In the genomic region with DNA sequence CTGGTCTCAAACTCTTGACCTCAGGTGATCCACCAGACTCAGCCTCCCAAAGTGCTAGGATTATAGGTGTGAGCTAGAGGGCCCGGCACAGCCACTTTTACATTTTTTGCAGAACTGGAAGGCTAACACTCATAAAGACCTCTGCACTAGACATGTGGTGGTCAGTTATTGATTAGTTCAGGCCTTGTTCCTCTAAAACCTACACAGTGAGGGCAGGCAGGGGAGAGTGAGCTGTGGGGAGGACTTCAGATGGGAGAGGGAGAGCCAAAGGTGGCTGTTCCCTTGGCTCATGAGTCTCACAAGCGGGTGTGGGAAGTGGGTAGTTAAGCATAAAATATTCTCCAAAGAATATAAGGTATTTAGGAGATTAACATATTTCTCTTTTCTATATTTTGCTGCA, we compare ENCODE assay signal across 24 cellular contexts. TPM values are rescaled to one million over a fixed set of nuclear protein-coding genes. Genes with fewer than 3 reads are reported as not detected.
DNase-seq lines count a peak whose midpoint lies in the region; ATAC-seq, FAIRE-seq and TF ChIP-seq lines count a peak whose summit lies in the region.
"Had no signal": no experiment of that assay in that cellular context is flagged by ENCODE, and none has a peak within 500 bp of the region (broad histone marks: within the 10 kb centered on the region; RNA-seq: fewer than 3 reads in every experiment).

No MANE protein-coding gene starts in this region.

- no peaks in the 10 kb centered on the region for H3K9me2 ChIP-seq in Karpas-422 (replicated peaks; ENCODE audit: insufficient read depth, low read length)
- H3K9me2 ChIP-seq in OCI-LY1 (ENCODE audit: low read depth, low read length), result no peaks in the 10 kb centered on the region

- no peaks in the 10 kb centered on the region for H4K20me1 ChIP-seq in Karpas-422 (ENCODE audit: insufficient read depth, low read depth, low read length)
- no peaks in the 10 kb centered on the region for H4K20me1 ChIP-seq in OCI-LY1 (ENCODE audit: insufficient read depth, low read length)
- no peaks in the 10 kb centered on the region for H4K20me1 ChIP-seq in K562 (replicated peaks; ENCODE audit: control insufficient read depth, insufficient read depth, low read length)
- H4K20me1 ChIP-seq: BLaER1 had no signal

- no peak overlapping the region for H3K56ac ChIP-seq in mesendoderm (ENCODE audit: low read length)

- H3K9me3 ChIP-seq in Karpas-422 (ENCODE audit: low read length), result no peaks in the 10 kb centered on the region
- H3K9me3 ChIP-seq in OCI-LY1 (ENCODE audit: low read length), result 0 out of 2 replicates have a peak, but pooled peaks cover 3% of the 10 kb centered on the region
- peaks cover 9% of the 10 kb centered on the region for H3K9me3 ChIP-seq in K562 (replicated peaks; ENCODE audit: control insufficient read depth, insufficient read depth, low read depth, low read length)
- H3K9me3 ChIP-seq in testis, result no peaks in the 10 kb centered on the region
- H3K9me3 ChIP-seq in Peyer's patch, result no peaks in the 10 kb centered on the region
- H3K9me3 ChIP-seq: BE2C, BLaER1, Caco-2 had no signal

- H3K27ac ChIP-seq in Karpas-422 (ENCODE audit: low read length) (peak overlapping the region; percentile 79), OCI-LY1 (ENCODE audit: low read depth, low read length, poor library complexity, severe bottlenecking) (peak overlapping the region; percentile 98), K562 (ENCODE audit: extremely low read depth, low read depth, low read length) (no peak overlapping the region), mesendoderm (ENCODE audit: low read depth, low read length) (no peak overlapping the region), testis (no peak overlapping the region), Peyer's patch (no peak overlapping the region)
- H3K27ac ChIP-seq: BLaER1 had no signal

- H3K23ac ChIP-seq in mesendoderm (ENCODE audit: low read length), result no peak overlapping the region

- H2AK5ac ChIP-seq in mesendoderm (ENCODE audit: low read length), result no peak overlapping the region

- intact Hi-C loops in K562 (cut with micrococcal nuclease) (no loop called here), testis (cut with DNase I; ENCODE audit: low total_unique reads) (no loop called here)

- H3K27me3 ChIP-seq in Karpas-422 (ENCODE audit: low read length) (no peaks in the 10 kb centered on the region), OCI-LY1 (ENCODE audit: insufficient read depth, low read length) (no peaks in the 10 kb centered on the region), K562 (ENCODE audit: control insufficient read depth in 2 of 2, insufficient read depth in 2 of 2, low read length in 2 of 2) (no peaks in the 10 kb centered on the region), mesendoderm (ENCODE audit: insufficient read depth, low read length, poor library complexity) (no peaks in the 10 kb centered on the region), testis (no peaks in the 10 kb centered on the region), Peyer's patch (no peaks in the 10 kb centered on the region)
- H3K27me3 ChIP-seq: BE2C, BLaER1 had no signal

- no peaks in the 10 kb centered on the region for H3K36me3 ChIP-seq in Karpas-422 (ENCODE audit: insufficient read depth, low read length)
- no peaks in the 10 kb centered on the region for H3K36me3 ChIP-seq in OCI-LY1 (ENCODE audit: insufficient read depth, low read length)
- H3K36me3 ChIP-seq in K562 (ENCODE audit: control insufficient read depth, insufficient read depth, low read length), result no peaks in the 10 kb centered on the region
- H3K36me3 ChIP-seq in mesendoderm (ENCODE audit: control insufficient read depth, insufficient read depth, low read length), result no peaks in the 10 kb centered on the region
- H3K36me3 ChIP-seq in testis (ENCODE audit: low read depth, missing control alignments), result no peaks in the 10 kb centered on the region
- H3K36me3 ChIP-seq in Peyer's patch, result no peaks in the 10 kb centered on the region
- H3K36me3 ChIP-seq: BE2C, BLaER1 had no signal

- no peak overlapping the region for H3K4ac ChIP-seq in mesendoderm (ENCODE audit: low read depth, low read length)

- no peak overlapping the region for H2BK15ac ChIP-seq in mesendoderm (replicated peaks; ENCODE audit: low read depth)

- no peak for TF ChIP-seq RAD21 in K562 (CRISPR knock-in tag; conservative IDR thresholded peaks at IDR 0.05 in 1 of 2, IDR thresholded peaks at IDR 0.05 in 1 of 2)

- H2BK120ac ChIP-seq in mesendoderm (ENCODE audit: low read depth, low read length), result no peak overlapping the region

- WGBS in K562 (ENCODE audit: insufficient coverage, low coverage, missing lambda C conversion rate), result 83% methylated on average over 2 of the region's 2 CpGs
- no CpG with 5 or more reads among the region's 2 CpGs for WGBS in mesendoderm (ENCODE audit: extremely low coverage, insufficient coverage, low lambda C conversion rate)
- 93% methylated on average over 2 of the region's 2 CpGs for WGBS in testis, 2 donors

- no peak overlapping the region for H4K8ac ChIP-seq in mesendoderm (ENCODE audit: low read depth, low read length)

- H3K4me3 ChIP-seq in Karpas-422 (ENCODE audit: low read length) (no peak overlapping the region), OCI-LY1 (ENCODE audit: low read depth, low read length, poor library complexity, severe bottlenecking) (no peak overlapping the region), K562 (no peak overlapping the region), mesendoderm (ENCODE audit: low read length) (no peak overlapping the region), testis (no peak overlapping the region), Peyer's patch (no peak overlapping the region)
- H3K4me3 ChIP-seq: BLaER1 had no signal

- no peak for TF ChIP-seq EP300 in K562 (IDR thresholded peaks at IDR 0.05; ENCODE audit: low read length)

- no peak overlapping the region for H4K5ac ChIP-seq in mesendoderm (ENCODE audit: low read length)

- POLR2A ChIA-PET in K562 (lab: Yijun Ruan, JAX), result no interaction called here

- in situ Hi-C loops in K562 (cut with MboI), result no loop called here

- TF ChIP-seq POLR2A in K562 (conservative IDR thresholded peaks at IDR 0.05), result no peak
- TF ChIP-seq POLR2A in testis (IDR thresholded peaks at IDR 0.05), result no peak
- no peak for TF ChIP-seq POLR2A in Peyer's patch (IDR thresholded peaks at IDR 0.05)

- H2BK5ac ChIP-seq in mesendoderm (ENCODE audit: low read length), result peak overlapping the region; percentile 24

- DNase-seq in Karpas-422, result no peak
- DNase-seq in K562 (ENCODE audit: extremely low read depth in 1 of 4, low spot score in 3 of 4), result no peak
- no peak for DNase-seq in mesendoderm
- DNase-seq in testis, result no peak
- DNase-seq in Peyer's patch, result no peak
- no peak for DNase-seq in GM19239 (ENCODE audit: insufficient read length, low spot score)
- DNase-seq in COR-L47 (lab: John Stamatoyannopoulos, UW), result no peak
- DNase-seq: 8988T; ACHN; BE2C; C1 segment of cervical spinal cord; Caco-2; Calu3; CD4-positive, alpha-beta memory T cell; CD4-positive, CD25-positive, alpha-beta regulatory T cell; CD8-positive, alpha-beta memory T cell; DMS79 treated with DMSO at 0.1 percent for 48 hours; GF-D8 had no signal

- TF ChIP-seq CTCF in OCI-LY1 (IDR thresholded peaks at IDR 0.05; ENCODE audit: low read length) (no peak), K562 (IDR thresholded peaks at IDR 0.05 in 2 of 3, conservative IDR thresholded peaks at IDR 0.05 in 1 of 3; ENCODE audit: insufficient read depth in 2 of 3, low read depth in 1 of 3, low read length in 3 of 3) (no peak), testis (IDR thresholded peaks at IDR 0.05) (no peak), Peyer's patch (IDR thresholded peaks at IDR 0.05) (no peak)

- no peaks in the 10 kb centered on the region for H3F3A ChIP-seq in OCI-LY1 (ENCODE audit: insufficient read depth, low read length)

- H2AFZ ChIP-seq in Karpas-422 (ENCODE audit: low read length), result no peak overlapping the region
- no peak overlapping the region for H2AFZ ChIP-seq in OCI-LY1 (ENCODE audit: low read length)
- H2AFZ ChIP-seq in K562 (ENCODE audit: low read depth, low read length), result peak overlapping the region; percentile 64

- no peak; the same call in 2 of the 3 replicates for ATAC-seq in K562

- H3K18ac ChIP-seq in mesendoderm (ENCODE audit: low read length), result no peak overlapping the region

- peaks cover 64% of the 10 kb centered on the region for H3K4me1 ChIP-seq in Karpas-422 (ENCODE audit: low read length)
- peaks cover 65% of the 10 kb centered on the region for H3K4me1 ChIP-seq in OCI-LY1 (ENCODE audit: insufficient read depth, low read length, severe bottlenecking)
- peaks cover 8 to 21% of the 10 kb centered on the region in 2 experiments; a peak in 4 of 5 replicates for H3K4me1 ChIP-seq in K562 (replicated peaks in 1 of 2; ENCODE audit: control insufficient read depth in 2 of 2, insufficient read depth in 2 of 2, low read length in 2 of 2)
- H3K4me1 ChIP-seq in mesendoderm (ENCODE audit: control insufficient read depth, low read depth, low read length), result peaks cover 12% of the 10 kb centered on the region
- H3K4me1 ChIP-seq in testis, result no peaks in the 10 kb centered on the region
- H3K4me1 ChIP-seq in Peyer's patch, result no peaks in the 10 kb centered on the region
- H3K4me1 ChIP-seq: BE2C, BLaER1 had no signal

- FAIRE-seq in K562 (lab: Jason Lieb, UNC), result no peak
- FAIRE-seq in GM19239 (lab: Jason Lieb, UNC), result no peak
- FAIRE-seq: A204.1, D721Med, G401.6, GM12891 had no signal

- CTCF ChIA-PET in K562 (lab: Yijun Ruan, JAX; ENCODE audit: low intra/inter-chr PET ratio), result no interaction called here

- H3K79me1 ChIP-seq in mesendoderm (ENCODE audit: low read length), result no peaks in the 10 kb centered on the region

- no TSS peak for BruUV-seq in K562 (replicated peaks; lab: Mats Ljungman, UMichigan)

- no peaks in the 10 kb centered on the region for H3K79me2 ChIP-seq in Karpas-422 (ENCODE audit: low read length)
- H3K79me2 ChIP-seq in OCI-LY1 (ENCODE audit: insufficient read depth, low read length), result no peaks in the 10 kb centered on the region
- no peaks in the 10 kb centered on the region for H3K79me2 ChIP-seq in K562 (ENCODE audit: control insufficient read depth, insufficient read depth, low read length)
- H3K79me2 ChIP-seq in mesendoderm (ENCODE audit: control insufficient read depth, insufficient read depth, low read length), result no peaks in the 10 kb centered on the region

- H3K4me2 ChIP-seq in Karpas-422 (ENCODE audit: low read depth, low read length, poor library complexity, severe bottlenecking) (no peak overlapping the region), OCI-LY1 (ENCODE audit: low read length) (no peak overlapping the region), K562 (ENCODE audit: insufficient read depth, low read length) (no peak overlapping the region), mesendoderm (ENCODE audit: low read length) (no peak overlapping the region)
- H3K4me2 ChIP-seq: BLaER1 had no signal

- no peaks in the 10 kb centered on the region for H3K9me1 ChIP-seq in K562 (ENCODE audit: control insufficient read depth, insufficient read depth, low read length)

- H3K9ac ChIP-seq in Karpas-422 (ENCODE audit: low read length) (no peak overlapping the region), OCI-LY1 (ENCODE audit: low read length) (peak overlapping the region; percentile 11; the same call in 1 of the 2 replicates), K562 (ENCODE audit: insufficient read depth in 1 of 2, low read depth in 2 of 2, low read length in 2 of 2) (no peak overlapping the region), mesendoderm (ENCODE audit: low read length) (no peak overlapping the region)
- H3K9ac ChIP-seq: BLaER1 had no signal

RNA-seq across cellular contexts. Expression of gene ACYP2, which starts 29.3 kb away (rescaled TPM):
- 19.8 and 22.8 TPM in 2 replicates for total RNA-seq in Karpas-422 (2014; rRNA removed; shearing (Covaris generic); ENCODE audit: low replicate concordance)
- total RNA-seq in K562 (2011; cell fraction: chromatin; rRNA removed; ENCODE audit: low replicate concordance), result 3.8 and 6.9 TPM in 2 replicates
- total RNA-seq in K562 (2011; cell fraction: nucleolus; rRNA removed), result 3.0 and 3.3 TPM in 2 replicates
- 5.1 and 11.3 TPM in 2 replicates for total RNA-seq in K562 (2011; cell fraction: nucleoplasm; rRNA removed)
- 2.2 and 3.0 TPM in 2 replicates for total RNA-seq in K562 (2014; rRNA removed)
- 1.3 and 1.8 TPM in 2 replicates for total RNA-seq in K562 (2014; rRNA removed; fragmentation: Illumina TruSeq; extraction: Trizol)
- 1.9 and 2.2 TPM in 2 replicates for total RNA-seq in K562 (2015; rRNA removed; fragmentation: Illumina TruSeq; extraction: Trizol)
- 3.4 and 4.1 TPM in 2 replicates for total RNA-seq in K562 (2021)
- 2.2 and 3.1 TPM in 2 replicates for polyA plus RNA-seq in K562 (2011; rRNA removed)
- polyA plus RNA-seq in K562 (2011; cell fraction: cytosol; rRNA removed), result 2.8 and 3.8 TPM in 2 replicates
- polyA plus RNA-seq in K562 (2011; cell fraction: nucleus; rRNA removed), result 1.4 and 2.0 TPM in 2 replicates
- polyA plus RNA-seq in K562 (2012), result 5.2 and 6.5 TPM in 2 replicates
- polyA plus RNA-seq in K562 (2014; fragmentation: Illumina TruSeq; extraction: Trizol), result 1.0 and 1.2 TPM in 2 replicates
- polyA plus RNA-seq in K562 (2014; fragmentation: Nextera tagmentation; extraction: Ambion mirVana), result 1 to 10 TPM; 1.9 to 2.2 TPM
- 2.0 and 3.4 TPM in 2 replicates for polyA plus RNA-seq in K562 (2014; rRNA removed)
- polyA minus RNA-seq in K562 (2011; rRNA and poly(A)+ RNA removed), result 1.1 and 2.8 TPM in 2 replicates
- polyA minus RNA-seq in K562 (2011; cell fraction: cytosol; rRNA and poly(A)+ RNA removed), result 1.0 and 1.4 TPM in 2 replicates
- 2.7 and 4.7 TPM in 2 replicates for polyA minus RNA-seq in K562 (2011; cell fraction: nucleus; rRNA and poly(A)+ RNA removed)
- 2.6 TPM for polyA plus RNA-seq in mesendoderm (2013, experiment 1 of 2)
- polyA plus RNA-seq in mesendoderm (2013, experiment 2 of 2), result 3.3 TPM
- total RNA-seq in testis, result 10 to 100 TPM; 34.5 to 36.2 TPM
- polyA plus RNA-seq in testis (ENCODE audit: insufficient read depth, low read depth, low replicate concordance), result 23.2 TPM
- total RNA-seq in Peyer's patch, result 10 to 100 TPM in 2 of 4 donors, 1 to 10 TPM in 2; 8.4 to 14.0 (median 9.8) TPM

Comparison
In these comparisons a context has a peak if more than half of its experiments do, and no peak if none do; other contexts are left out.
1. H3K27ac ChIP-seq: peak in Karpas-422 (single experiment) and OCI-LY1 (single experiment); none in K562 (single experiment), mesendoderm (single experiment), testis (0 of 2) and Peyer's patch (0 of 4).